ENCODE assay signal across 34 cellular contexts in genomic region chr9:113728989-113729388, GRCh38.
"Had no signal": no experiment of that assay in that cellular context is flagged by ENCODE, and none has a peak within 500 bp of the region (broad histone marks: within the 10 kb centered on the region; RNA-seq: fewer than 3 reads in every experiment).

No MANE protein-coding gene starts in this region.

- H3K27ac ChIP-seq: KMS-11 had no signal

- H3K27me3 ChIP-seq: MG63 had no signal

- H3K9ac ChIP-seq: KMS-11 had no signal

- H3K36me3 ChIP-seq: MG63 had no signal

- DNase-seq: Karpas-422, Kasumi-1, MG63, MM.1S, MV-4-11, NCI-H1048, NCI-H1092, NCI-H1092 treated with DMSO at 0.1 percent for 48 hours, NCI-H1105, NCI-H1105 treated with DMSO at 0.1 percent for 48 hours, NCI-H1417, NCI-H1417 treated with DMSO at 0.1 percent for 48 hours, NCI-H1436, NCI-H1436 treated with DMSO at 0.1 percent for 48 hours, NCI-H146, NCI-H1694, NCI-H1694 treated with DMSO at 0.1 percent for 48 hours, NCI-H187, NCI-H187 treated with DMSO at 0.1 percent for 48 hours, NCI-H1930, NCI-H2029, NCI-H2029 treated with DMSO at 0.1 percent for 48 hours, NCI-H2081, NCI-H2081 treated with DMSO at 0.1 percent for 48 hours, NCI-H2107, NCI-H2171, NCI-H2171 treated with DMSO at 0.1 percent for 48 hours, NCI-H2227 treated with DMSO at 0.1 percent for 48 hours, NCI-H226, NCI-H345, NCI-H446, NCI-H446 treated with DMSO at 0.1 percent for 48 hours, NCI-H510A had no signal

- H3K4me3 ChIP-seq: MG63 had no signal

- H3K4me2 ChIP-seq: KMS-11 had no signal
